ENCODE assay signal across 9 cellular contexts in the genomic region with DNA sequence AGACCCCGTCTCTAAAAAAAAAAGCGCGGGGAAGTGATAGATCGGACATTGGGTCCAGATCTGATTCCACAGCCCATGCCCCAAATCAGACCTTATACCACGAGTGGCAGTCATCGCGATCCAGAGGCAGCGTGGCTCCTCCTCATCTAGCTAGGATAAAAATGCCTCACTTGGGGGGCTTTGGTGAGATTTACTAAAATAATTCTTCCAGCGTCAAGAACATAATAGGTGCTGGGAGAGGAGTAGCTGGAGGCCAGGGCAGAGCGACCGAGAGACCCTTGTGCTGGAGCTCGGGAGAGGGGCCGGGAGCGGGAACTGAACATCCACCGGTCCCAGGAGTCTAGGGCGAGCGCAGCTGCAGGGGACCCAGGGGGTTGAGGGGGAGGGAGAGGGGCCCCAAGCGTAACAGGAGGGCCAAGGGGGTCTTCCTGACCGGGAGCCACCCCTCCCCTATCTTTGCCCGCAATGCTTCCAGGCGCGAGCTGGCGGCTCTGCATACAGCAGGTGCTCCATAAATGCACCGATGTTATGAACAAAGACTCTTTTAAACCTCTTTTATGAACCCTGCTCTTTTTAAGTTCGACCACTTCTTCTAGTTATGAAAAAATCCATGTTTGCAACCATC. TPM values are rescaled to one million over a fixed set of nuclear protein-coding genes. Genes with fewer than 3 reads are reported as not detected.
DNase-seq lines count a peak whose midpoint lies in the region; FAIRE-seq and TF ChIP-seq lines count a peak whose summit lies in the region.
"Had no signal": no experiment of that assay in that cellular context is flagged by ENCODE, and none has a peak within 500 bp of the region (broad histone marks: within the 10 kb centered on the region; RNA-seq: fewer than 3 reads in every experiment).

No MANE protein-coding gene starts in this region.

- no peak overlapping the region for H3K18ac ChIP-seq in H9 (ENCODE audit: insufficient read length, low read depth, low read length)

- no CpG with 5 or more reads among the region's 25 CpGs for WGBS in H9 (ENCODE audit: extremely low coverage, insufficient read length, low lambda C conversion rate)
- WGBS in spleen, 5 donors: 11 to 17% (median 13%) methylated on average over 23 to 25 of the region's 25 CpGs

- no peak overlapping the region for H4K91ac ChIP-seq in H9 (ENCODE audit: insufficient read length, low read depth, low read length)

- H3K9me3 ChIP-seq in H9 (ENCODE audit: control insufficient read depth, low read depth, low read length) (no peaks in the 10 kb centered on the region), spleen (no peaks in the 10 kb centered on the region)
- H3K9me3 ChIP-seq: pancreas had no signal

- no peak for TF ChIP-seq POLR2A in spleen (IDR thresholded peaks at IDR 0.05)

- H3K4ac ChIP-seq in H9 (ENCODE audit: low read depth, low read length): no peak overlapping the region

- H3K27ac Mint-ChIP-seq in H9: no peak overlapping the region

- H4K5ac ChIP-seq in H9 (ENCODE audit: insufficient read length, low read depth, low read length): no peak overlapping the region

- peaks cover 77% of the 10 kb centered on the region for H3K27me3 Mint-ChIP-seq in H9 (ENCODE audit: low read depth)

- FAIRE-seq in HTR-8/SVneo (lab: Jason Lieb, UNC): no peak
- FAIRE-seq: pancreas had no signal

- H3K14ac ChIP-seq in H9 (ENCODE audit: insufficient read depth, low read length): no peak overlapping the region

- H3K23me2 ChIP-seq in H9 (ENCODE audit: insufficient read length, low read depth, low read length, poor library complexity, severe bottlenecking): peaks cover 14% of the 10 kb centered on the region

- no peak overlapping the region for H3K56ac ChIP-seq in H9 (ENCODE audit: insufficient read length, low read depth, low read length)

- no peak overlapping the region for H2BK5ac ChIP-seq in H9 (ENCODE audit: insufficient read length, low read length)

- H3K79me1 ChIP-seq in H9 (ENCODE audit: insufficient read depth, low read depth, low read length, poor library complexity, severe bottlenecking): no peaks in the 10 kb centered on the region

- H2AK5ac ChIP-seq in H9 (ENCODE audit: insufficient read length, low read length): no peak overlapping the region

- peak overlapping the region; percentile 44 for H3K4me2 ChIP-seq in H9 (ENCODE audit: insufficient read depth, insufficient read length, low read length)

- peaks cover 0 to 6% of the 10 kb centered on the region in 2 experiments; a peak in 3 of 5 replicates for H3K9me3 Mint-ChIP-seq in H9

- H4K8ac ChIP-seq in H9 (replicated peaks; ENCODE audit: insufficient read length, low read depth, low read length): no peak overlapping the region

- H3K4me3 Mint-ChIP-seq in H9: peak overlapping the region; percentile 61 to 71; a peak in 4 of 5 replicates

- H3K36me3 Mint-ChIP-seq in H9 (ENCODE audit: insufficient read depth in 1 of 3, low read depth in 3 of 3): no peaks in the 10 kb centered on the region

- H3K36me3 ChIP-seq in spleen: peaks cover 0 to 2% (median 0%) of the 10 kb centered on the region in 6 donors
- H3K36me3 ChIP-seq: pancreas had no signal

- intact Hi-C loops in spleen (cut with DNase I; ENCODE audit: low total_unique reads): no loop called here

- H3K27ac ChIP-seq in H9 (ENCODE audit: insufficient read length, low read depth, low read length) (no peak overlapping the region), spleen (peak overlapping the region; percentile 86 to 98 (median 94))

- H2BK15ac ChIP-seq in H9 (ENCODE audit: low read depth, low read length): no peak overlapping the region

- DNase-seq in H9 (no peak), fibroblast of villous mesenchyme (ENCODE audit: low read depth) (no peak), spleen (peak; percentile 84), NCI-H1930 (lab: John Stamatoyannopoulos, UW) (no peak), dermis blood vessel endothelial cell (no peak), HTR-8/SVneo (ENCODE audit: insufficient read length, low spot score) (no peak), DMS 273 (lab: John Stamatoyannopoulos, UW; ENCODE audit: unreplicated experiment) (no peak)
- DNase-seq in activated CD4-positive, alpha-beta T cell treated with anti-CD3 and anti-CD28 coated beads, Interleukin-2, amount 50 U/mL, for 48 hours: peak; percentile 5 to 7

- no peak overlapping the region for H2BK120ac ChIP-seq in H9 (ENCODE audit: low read depth, low read length, poor library complexity, severe bottlenecking)

- no peak overlapping the region for H3T11ph ChIP-seq in H9 (ENCODE audit: low read length)

- H3K27me3 ChIP-seq in H9 (ENCODE audit: insufficient read depth, low read length) (peaks cover 26% of the 10 kb centered on the region), spleen (replicated peaks in 1 of 7) (no peaks in the 10 kb centered on the region)
- H3K27me3 ChIP-seq: pancreas had no signal

- no peaks in the 10 kb centered on the region for H3K79me2 ChIP-seq in H9 (ENCODE audit: insufficient read depth, low read length)

- H3K4me1 ChIP-seq in H9 (ENCODE audit: insufficient read depth, low read length) (no peaks in the 10 kb centered on the region), spleen (peaks cover 27 to 68% (median 54%) of the 10 kb centered on the region in 6 donors)

- H2AFZ ChIP-seq in H9 (ENCODE audit: low read length): no peak overlapping the region

- H3K4me3 ChIP-seq in fibroblast of villous mesenchyme (ENCODE audit: low read depth, low read length): peak overlapping the region; percentile 63
- peak overlapping the region; percentile 81 to 98 (median 91) for H3K4me3 ChIP-seq in spleen

- H3K23ac ChIP-seq in H9 (ENCODE audit: insufficient read length, low read depth, low read length): no peak overlapping the region

- no peak overlapping the region for H3K9ac ChIP-seq in H9 (ENCODE audit: extremely low read depth, insufficient read length, low read length)

- H2BK20ac ChIP-seq in H9 (ENCODE audit: low read depth, low read length, poor library complexity, severe bottlenecking): no peak overlapping the region

- H3K4me1 Mint-ChIP-seq in H9: peaks cover 22 to 29% of the 10 kb centered on the region in 2 experiments

- H2BK12ac ChIP-seq in H9 (ENCODE audit: insufficient read length, low read depth, low read length): no peak overlapping the region

- no peak for TF ChIP-seq CTCF in H9 (conservative IDR thresholded peaks at IDR 0.05)
- no peak for TF ChIP-seq CTCF in fibroblast of villous mesenchyme (IDR thresholded peaks at IDR 0.05; ENCODE audit: insufficient read depth, low read depth, low read length)
- no peak for TF ChIP-seq CTCF in spleen (IDR thresholded peaks at IDR 0.05 in 8 of 11, conservative IDR thresholded peaks at IDR 0.05 in 3 of 11)

- peaks cover 4% of the 10 kb centered on the region for H4K20me1 ChIP-seq in H9 (ENCODE audit: control insufficient read depth, insufficient read depth, insufficient read length)

RNA-seq across cellular contexts. Expression of gene CPT1A, which starts 0.8 kb away (rescaled TPM):
- 6.1 and 7.5 TPM in 2 replicates for total RNA-seq in H9 (2021)
- 28.7 and 39.7 TPM in 2 replicates for total RNA-seq in fibroblast of villous mesenchyme
- total RNA-seq in spleen: 100 to 1,000 TPM in 1 of 7 donors, 10 to 100 TPM in 6; 43.3 to 118 (median 73.1) TPM
- polyA plus RNA-seq in spleen: 10 to 100 TPM in 2 of 3 donors, 1 to 10 TPM in 1; 6.7 to 18.0 (median 11.0) TPM
- 141 and 197 TPM in 2 replicates for total RNA-seq in dermis blood vessel endothelial cell

Comparison
In these comparisons a context has a peak if more than half of its experiments do, and no peak if none do; other contexts are left out.
1. DNase-seq: peak in activated CD4-positive, alpha-beta T cell treated with anti-CD3 and anti-CD28 coated beads, Interleukin-2, amount 50 U/mL, for 48 hours (2 of 2) and spleen (single experiment); none in H9 (single experiment), fibroblast of villous mesenchyme (single experiment), NCI-H1930 (0 of 2), dermis blood vessel endothelial cell (single experiment), HTR-8/SVneo (single experiment) and DMS 273 (single experiment).